In genomic region chr19:58218899-58219298, GRCh38 we compare ENCODE assay signal across 9 cellular contexts. TPM values are rescaled to one million over a fixed set of nuclear protein-coding genes. Genes with fewer than 3 reads are reported as not detected.
DNase-seq lines count a peak whose midpoint lies in the region; ATAC-seq and TF ChIP-seq lines count a peak whose summit lies in the region.
"Had no signal": no experiment of that assay in that cellular context is flagged by ENCODE, and none has a peak within 500 bp of the region (broad histone marks: within the 10 kb centered on the region; RNA-seq: fewer than 3 reads in every experiment).

No MANE protein-coding gene starts in this region.

- peak; percentile 59 to 64 for ATAC-seq in stimulated activated naive B cell treated with anti-CD40 and anti-IgM and Interleukin-4, amounts not matched to agents 10 μg/mL and 1 μg/mL and 100 μg/mL, for 72 hours (replicated peaks)
- ATAC-seq in GM18870 (IDR thresholded peaks at IDR 0.05; ENCODE audit: unreplicated experiment), result no peak

- POLR2A ChIA-PET in HEK293T (lab: Yijun Ruan, JAX), result no interaction called here

- peaks cover 27 to 33% of the 10 kb centered on the region in 2 donors for H3K9me3 Mint-ChIP-seq in stimulated activated naive B cell treated with anti-CD40 and anti-IgM and Interleukin-4, amounts not matched to agents 10 μg/mL and 1 μg/mL and 100 μg/mL, for 72 hours

- TF ChIP-seq EP300 in stomach (IDR thresholded peaks at IDR 0.05), result no peak

- H3K27ac ChIP-seq in stomach, result no peak overlapping the region

- H3K4me1 ChIP-seq in stomach, result no peaks in the 10 kb centered on the region

- 44 to 58% (median 49%) methylated on average over 9 of the region's 9 CpGs for WGBS in stomach, 5 donors

- H3K36me3 ChIP-seq in stomach, result peaks cover 0 to 5% (median 2%) of the 10 kb centered on the region in 4 donors

- no peaks in the 10 kb centered on the region for H3K4me1 Mint-ChIP-seq in stimulated activated naive B cell treated with anti-CD40 and anti-IgM and Interleukin-4, amounts not matched to agents 10 μg/mL and 1 μg/mL and 100 μg/mL, for 72 hours

- no peak for TF ChIP-seq POLR2A in stomach (IDR thresholded peaks at IDR 0.05)

- peaks cover 0 to 3% of the 10 kb centered on the region in 2 donors for H3K27me3 Mint-ChIP-seq in stimulated activated naive B cell treated with anti-CD40 and anti-IgM and Interleukin-4, amounts not matched to agents 10 μg/mL and 1 μg/mL and 100 μg/mL, for 72 hours
- H3K27me3 Mint-ChIP-seq: CD4-positive, alpha-beta T cell had no signal

- DNase-seq in activated gamma-delta T cell treated with Interleukin-2 at 50 U/mL for 16 hours (peak; percentile 19), activated gamma-delta T cell (lab: John Stamatoyannopoulos, UW) (no peak), RPMI7951 (ENCODE audit: low read depth) (peak; percentile 42), dermis blood vessel endothelial cell (peak; percentile 64), HEK293T (ENCODE audit: extremely low spot score) (no peak), stomach (no peak)
- DNase-seq in stimulated activated naive B cell treated with anti-CD40 and anti-IgM and Interleukin-4, amounts not matched to agents 10 μg/mL and 1 μg/mL and 100 μg/mL, for 72 hours, result no peak

- CTCF ChIA-PET in HEK293T (lab: Yijun Ruan, JAX), result no interaction called here

- TF ChIP-seq CTCF in stomach (IDR thresholded peaks at IDR 0.05), result no peak

- H3K27ac Mint-ChIP-seq in stimulated activated naive B cell treated with anti-CD40 and anti-IgM and Interleukin-4, amounts not matched to agents 10 μg/mL and 1 μg/mL and 100 μg/mL, for 72 hours, result peak overlapping the region; percentile 22
- H3K27ac Mint-ChIP-seq: CD4-positive, alpha-beta T cell had no signal

- no peak overlapping the region for H3K4me3 ChIP-seq in stomach

- no peak overlapping the region for H3K4me3 Mint-ChIP-seq in stimulated activated naive B cell treated with anti-CD40 and anti-IgM and Interleukin-4, amounts not matched to agents 10 μg/mL and 1 μg/mL and 100 μg/mL, for 72 hours
- H3K4me3 Mint-ChIP-seq: CD4-positive, alpha-beta T cell had no signal

- no peaks in the 10 kb centered on the region for H3K27me3 ChIP-seq in stomach

- H3K36me3 Mint-ChIP-seq in stimulated activated naive B cell treated with anti-CD40 and anti-IgM and Interleukin-4, amounts not matched to agents 10 μg/mL and 1 μg/mL and 100 μg/mL, for 72 hours, result peaks cover 9 to 25% of the 10 kb centered on the region in 2 donors

- intact Hi-C loops in stomach (cut with DNase I; ENCODE audit: low total_unique reads), result no loop called here

- peaks cover 48 to 100% (median 94%) of the 10 kb centered on the region in 4 donors for H3K9me3 ChIP-seq in stomach

TF ChIP-seq in HEK293T, 16 proteins besides CTCF, POLR2A, EP300 and RAD21:
- TF ChIP-seq PKNOX1 (IDR thresholded peaks at IDR 0.05) (no peak), BHLHE40 (IDR thresholded peaks at IDR 0.05; ENCODE audit: borderline replicate concordance) (no peak), TARDBP (IDR thresholded peaks at IDR 0.05) (no peak), FOXA1 (IDR thresholded peaks at IDR 0.05) (no peak), CTBP1 (IDR thresholded peaks at IDR 0.05; ENCODE audit: borderline replicate concordance) (no peak), SUZ12 (IDR thresholded peaks at IDR 0.05) (no peak), NFRKB (IDR thresholded peaks at IDR 0.05) (no peak), FOXK2 (IDR thresholded peaks at IDR 0.05) (no peak), ELF4 (IDR thresholded peaks at IDR 0.05) (no peak), ARNT (IDR thresholded peaks at IDR 0.05) (no peak), L3MBTL2 (conservative IDR thresholded peaks at IDR 0.05) (no peak), SP1 (IDR thresholded peaks at IDR 0.05) (no peak), HDGF (IDR thresholded peaks at IDR 0.05; ENCODE audit: borderline replicate concordance) (no peak), FOXM1 (IDR thresholded peaks at IDR 0.05; ENCODE audit: borderline replicate concordance) (no peak), ZNF384 (IDR thresholded peaks at IDR 0.05) (no peak), LEF1 (IDR thresholded peaks at IDR 0.05; ENCODE audit: borderline replicate concordance) (no peak)

RNA-seq across cellular contexts. Expression of gene ZNF544, which starts 9.8 kb away (rescaled TPM):
- total RNA-seq in RPMI7951 (2014; rRNA removed; shearing (Covaris generic)), result 43.9 and 57.0 TPM in 2 replicates
- 57.9 and 67.4 TPM in 2 replicates for total RNA-seq in dermis blood vessel endothelial cell
- total RNA-seq in stomach, result 10 to 100 TPM in 4 of 5 donors, 1 to 10 TPM in 1; 9.6 to 60.7 (median 34.8) TPM
- 10 to 100 TPM in 2 of 3 donors, 1 to 10 TPM in 1; 9.5 to 17.7 (median 17.0) TPM for polyA plus RNA-seq in stomach

RNA-seq across cellular contexts. Expression of gene ZNF274, which starts 36.0 kb away (rescaled TPM):
- total RNA-seq in RPMI7951 (2014; rRNA removed; shearing (Covaris generic)), result 22.7 and 23.7 TPM in 2 replicates
- 21.0 and 21.3 TPM in 2 replicates for total RNA-seq in dermis blood vessel endothelial cell
- total RNA-seq in stomach, result 10 to 100 TPM in 4 of 5 donors, 1 to 10 TPM in 1; 6.2 to 46.9 (median 28.6) TPM
- polyA plus RNA-seq in stomach, result 10 to 100 TPM in 2 of 3 donors, 1 to 10 TPM in 1; 5.9 to 16.1 (median 12.2) TPM

RNA-seq across cellular contexts. Expression of gene ZNF8, which starts 59.9 kb away (rescaled TPM):
- total RNA-seq in RPMI7951 (2014; rRNA removed; shearing (Covaris generic)), result 4.3 and 4.8 TPM in 2 replicates
- total RNA-seq in dermis blood vessel endothelial cell (5.6 and 6.1 TPM in 2 replicates), stomach (1 to 10 TPM; 1.4 to 9.0 (median 4.9) TPM)
- 1 to 10 TPM in 1 of 3 donors, under 1 TPM in 2; 0.81 to 1.1 (median 0.95) TPM for polyA plus RNA-seq in stomach

Comparison
In these comparisons a context has a peak if more than half of its experiments do, and no peak if none do; other contexts are left out.
1. DNase-seq: peak in activated gamma-delta T cell treated with Interleukin-2 at 50 U/mL for 16 hours (single experiment), RPMI7951 (single experiment) and dermis blood vessel endothelial cell (single experiment); none in activated gamma-delta T cell (single experiment), stimulated activated naive B cell treated with anti-CD40 and anti-IgM and Interleukin-4, amounts not matched to agents 10 μg/mL and 1 μg/mL and 100 μg/mL, for 72 hours (single experiment), HEK293T (single experiment) and stomach (single experiment).